In genomic region chr11:109934151-109934550, GRCh38 we compare ENCODE assay signal across 15 cellular contexts.
DNase-seq lines count a peak whose midpoint lies in the region; ATAC-seq, FAIRE-seq and TF ChIP-seq lines count a peak whose summit lies in the region.
"Had no signal": no experiment of that assay in that cellular context is flagged by ENCODE, and none has a peak within 500 bp of the region (broad histone marks: within the 10 kb centered on the region; RNA-seq: fewer than 3 reads in every experiment).

No MANE protein-coding gene starts in this region.

- ATAC-seq in GM19397 (IDR thresholded peaks at IDR 0.05; ENCODE audit: unreplicated experiment) (no peak), HG03469 (IDR thresholded peaks at IDR 0.05; ENCODE audit: unreplicated experiment) (no peak)
- ATAC-seq: CD8-positive, alpha-beta T cell had no signal

- intact Hi-C loops in cardiac septum (cut with DNase I), result loop anchor here (10.0 kb wide), 1 partner anchor 1239 kb away; no protein-coding TSS in a partner anchor

- DNase-seq in GM12891 (ENCODE audit: insufficient read length, low spot score) (no peak), HTR-8/SVneo (ENCODE audit: insufficient read length, low spot score) (no peak), NCI-H226 (peak; percentile 44), cardiac septum (ENCODE audit: low spot score) (no peak)
- DNase-seq: Caco-2; CD4-positive, CD25-positive, alpha-beta regulatory T cell; CD8-positive, alpha-beta T cell; DMS153; DND-41; H7; HCEC 1CT had no signal

- TF ChIP-seq POLR2A in GM12891 (IDR thresholded peaks at IDR 0.05; ENCODE audit: low read depth, low read length), result no peak

- FAIRE-seq in GM12891 (lab: Jason Lieb, UNC), result peak; percentile 68
- peak; percentile 36 for FAIRE-seq in HTR-8/SVneo (lab: Jason Lieb, UNC)
- FAIRE-seq: GM18507, H1 had no signal

TF ChIP-seq in GM12891, 5 proteins besides CTCF, POLR2A, EP300 and RAD21:
- TF ChIP-seq PAX5 (IDR thresholded peaks at IDR 0.05; ENCODE audit: insufficient read depth, low read length, severe bottlenecking), result no peak
- no peak for TF ChIP-seq SPI1 (IDR thresholded peaks at IDR 0.05; ENCODE audit: low read depth, low read length)
- TF ChIP-seq TAF1 (IDR thresholded peaks at IDR 0.05; ENCODE audit: low read depth, low read length), result no peak
- TF ChIP-seq POU2F2 (IDR thresholded peaks at IDR 0.05; ENCODE audit: low read depth, low read length), result no peak
- TF ChIP-seq POLR2AphosphoS5 (IDR thresholded peaks at IDR 0.05; ENCODE audit: low read depth, low read length), result no peak
